20 cellular contexts compared by ENCODE assay signal in genomic region chr3:156611870-156612494, GRCh38.
"Had no signal": no experiment of that assay in that cellular context is flagged by ENCODE, and none has a peak within 500 bp of the region (broad histone marks: within the 10 kb centered on the region; RNA-seq: fewer than 3 reads in every experiment).

No MANE protein-coding gene starts in this region.

- H3K4me1 ChIP-seq: body of pancreas, prostate gland had no signal

- H3K27ac ChIP-seq: body of pancreas, cardiac muscle cell, heart right ventricle, neutrophil, ovary, prostate gland, right atrium auricular region had no signal

- DNase-seq: activated CD4-positive, alpha-beta T cell treated with anti-CD3 and anti-CD28 coated beads for 48 hours; activated CD8-positive, alpha-beta memory T cell treated with anti-CD3 and anti-CD28 coated beads, Interleukin-2, amount 10 ng/mL, durations not matched to agents 7 days and 5 days; activated CD8-positive, alpha-beta T cell treated with anti-CD3 and anti-CD28 coated beads for 36 hours; activated gamma-delta T cell; activated T-cell treated with anti-CD3 and anti-CD28 coated beads for 4 hours; anterior cingulate cortex; body of pancreas; heart right ventricle; kidney; mammary epithelial cell; midbrain; natural killer cell; ovary; stimulated activated CD4-positive, alpha-beta T cell treated with anti-CD3 and anti-CD28 coated beads, Interleukin-4, amount 100 ng/mL, for 4 hours; stimulated activated naive CD8-positive, alpha-beta T cell treated with anti-CD3 and anti-CD28 coated beads, Interleukin-15, Interleukin-2, amounts not matched to agents 100 U/mL and 50 U/mL, for 24 hours had no signal

- H3K27me3 ChIP-seq: body of pancreas, cardiac muscle cell, heart right ventricle, neutrophil, ovary, right atrium auricular region had no signal

- ATAC-seq: activated CD8-positive, alpha-beta memory T cell treated with anti-CD3 and anti-CD28 coated beads, Interleukin-2, amount 10 ng/mL, durations not matched to agents 7 days and 5 days; activated CD8-positive, alpha-beta T cell treated with anti-CD3 and anti-CD28 coated beads for 36 hours; body of pancreas; heart right ventricle; left lobe of liver; natural killer cell; stimulated activated naive CD8-positive, alpha-beta T cell treated with anti-CD3 and anti-CD28 coated beads, Interleukin-15, Interleukin-2, amounts not matched to agents 100 U/mL and 50 U/mL, for 24 hours had no signal

- H3K36me3 ChIP-seq: cardiac muscle cell, heart right ventricle, neutrophil, ovary, prostate gland, right atrium auricular region had no signal

- H3K4me3 ChIP-seq: body of pancreas, cardiac muscle cell, heart right ventricle, ovary, prostate gland, right atrium auricular region had no signal

- H3K9me3 ChIP-seq: body of pancreas, heart right ventricle, neutrophil, ovary, prostate gland, right atrium auricular region had no signal
